15 cellular contexts compared by ENCODE assay signal in the genomic region with DNA sequence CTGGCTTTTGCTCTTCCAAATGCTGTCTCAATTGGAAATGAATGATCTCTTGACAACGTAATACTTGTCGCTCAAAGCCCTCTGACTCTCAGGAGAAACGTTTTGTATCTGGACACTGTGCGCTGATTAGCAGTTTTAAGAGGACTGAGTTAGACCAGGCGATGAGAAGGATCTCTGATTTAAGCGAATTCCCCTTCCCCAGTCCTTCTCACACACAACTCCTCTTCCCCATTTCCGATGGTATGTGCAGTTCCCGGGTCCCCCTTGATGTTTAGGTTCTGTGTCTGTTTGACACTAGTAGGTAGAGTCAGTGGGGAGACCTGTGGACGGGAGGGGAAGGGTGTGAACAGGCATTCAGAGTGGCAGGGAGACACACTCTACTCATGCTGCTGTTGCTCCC. TPM values are rescaled to one million over a fixed set of nuclear protein-coding genes. Genes with fewer than 3 reads are reported as not detected.
A peak's percentile ranks its signal among the peaks of the same experiment; 100 is the strongest.
DNase-seq lines count a peak whose midpoint lies in the region; ATAC-seq, FAIRE-seq and TF ChIP-seq lines count a peak whose summit lies in the region.
"Had no signal": no experiment of that assay in that cellular context is flagged by ENCODE, and none has a peak within 500 bp of the region (broad histone marks: within the 10 kb centered on the region; RNA-seq: fewer than 3 reads in every experiment).

No MANE protein-coding gene starts in this region.

- TF ChIP-seq POLR2A in erythroblast (IDR thresholded peaks at IDR 0.05; ENCODE audit: low read length) (no peak), upper lobe of left lung (IDR thresholded peaks at IDR 0.05) (no peak)

- no peak overlapping the region for H3K27ac Mint-ChIP-seq in activated CD8-positive, alpha-beta memory T cell treated with anti-CD3 and anti-CD28 coated beads, Interleukin-2, amount 10 ng/mL, durations not matched to agents 7 days and 5 days
- H3K27ac Mint-ChIP-seq in T-helper 17 cell, result no peak overlapping the region
- no peak overlapping the region for H3K27ac Mint-ChIP-seq in stimulated activated naive CD8-positive, alpha-beta T cell treated with anti-CD3 and anti-CD28 coated beads, Interleukin-15, amount 100 ng/mL, for 72 hours

- DNase-seq in activated CD8-positive, alpha-beta memory T cell treated with anti-CD3 and anti-CD28 coated beads, Interleukin-2, amount 10 ng/mL, durations not matched to agents 7 days and 5 days, result no peak
- no peak for DNase-seq in activated CD8-positive, alpha-beta memory T cell treated with anti-CD3 and anti-CD28 coated beads, Interleukin-2, amount 50 U/mL, for 4 hours
- DNase-seq in T-helper 17 cell (no peak), erythroblast (lab: John Stamatoyannopoulos, UW) (peak; percentile 43 to 52), NCI-H1930 (lab: John Stamatoyannopoulos, UW) (no peak), upper lobe of left lung (no peak), D721Med (ENCODE audit: insufficient read length, low spot score) (no peak)
- no peak for DNase-seq in stimulated activated naive CD8-positive, alpha-beta T cell treated with anti-CD3 and anti-CD28 coated beads, Interleukin-15, amount 100 ng/mL, for 72 hours
- DNase-seq: activated CD8-positive, alpha-beta memory T cell treated with anti-CD3 and anti-CD28 coated beads for 24 hours; brain microvascular endothelial cell; NCI-H1105; NCI-H526 treated with DMSO at 0.1 percent for 48 hours; nucleus accumbens had no signal

- H3K4me1 ChIP-seq in upper lobe of left lung, result peaks cover 3 to 20% (median 10%) of the 10 kb centered on the region in 4 donors

- H3K36me3 Mint-ChIP-seq in activated CD8-positive, alpha-beta memory T cell treated with anti-CD3 and anti-CD28 coated beads, Interleukin-2, amount 10 ng/mL, durations not matched to agents 7 days and 5 days, result peaks cover 15% of the 10 kb centered on the region
- peaks cover 5% of the 10 kb centered on the region for H3K36me3 Mint-ChIP-seq in T-helper 17 cell (ENCODE audit: low read depth)

- TF ChIP-seq CTCF in upper lobe of left lung (IDR thresholded peaks at IDR 0.05), result no peak
- no peak for TF ChIP-seq CTCF in D721Med (IDR thresholded peaks at IDR 0.05; ENCODE audit: insufficient read depth, missing control alignments)

- no peaks in the 10 kb centered on the region for H3K27me3 Mint-ChIP-seq in activated CD8-positive, alpha-beta memory T cell treated with anti-CD3 and anti-CD28 coated beads, Interleukin-2, amount 10 ng/mL, durations not matched to agents 7 days and 5 days
- H3K27me3 Mint-ChIP-seq in T-helper 17 cell, result peaks cover 6% of the 10 kb centered on the region
- H3K27me3 Mint-ChIP-seq in stimulated activated naive CD8-positive, alpha-beta T cell treated with anti-CD3 and anti-CD28 coated beads, Interleukin-15, amount 100 ng/mL, for 72 hours, result peaks cover 30% of the 10 kb centered on the region

- no peak for TF ChIP-seq EP300 in upper lobe of left lung (IDR thresholded peaks at IDR 0.05)

- CTCF ChIA-PET in activated CD8-positive, alpha-beta memory T cell treated with anti-CD3 and anti-CD28 coated beads, Interleukin-2, amount 10 ng/mL, durations not matched to agents 7 days and 5 days (lab: Charles Lee), result interaction anchor here (0.6 to 1.7 kb wide), 2 partner anchors 59 to 211 kb away, joined by 3 to 4 read pairs; no protein-coding TSS in a partner anchor

- ATAC-seq in activated CD8-positive, alpha-beta memory T cell treated with anti-CD3 and anti-CD28 coated beads, Interleukin-2, amount 10 ng/mL, durations not matched to agents 7 days and 5 days, result no peak
- ATAC-seq in T-helper 17 cell, result no peak
- ATAC-seq in stimulated activated naive CD8-positive, alpha-beta T cell treated with anti-CD3 and anti-CD28 coated beads, Interleukin-15, amount 100 ng/mL, for 72 hours, result no peak
- no peak for ATAC-seq in upper lobe of left lung (ENCODE audit: low FRiP score in 2 of 2)

- no peak for FAIRE-seq in D721Med (lab: Jason Lieb, UNC)
- FAIRE-seq: G401.6 had no signal

- H3K4me1 Mint-ChIP-seq in activated CD8-positive, alpha-beta memory T cell treated with anti-CD3 and anti-CD28 coated beads, Interleukin-2, amount 10 ng/mL, durations not matched to agents 7 days and 5 days, result peaks cover 33% of the 10 kb centered on the region
- H3K4me1 Mint-ChIP-seq in T-helper 17 cell, result peaks cover 30% of the 10 kb centered on the region
- H3K4me1 Mint-ChIP-seq in stimulated activated naive CD8-positive, alpha-beta T cell treated with anti-CD3 and anti-CD28 coated beads, Interleukin-15, amount 100 ng/mL, for 72 hours, result peaks cover 39% of the 10 kb centered on the region

- H3K4me3 ChIP-seq in upper lobe of left lung, result peak overlapping the region in 2 of 4 donors; percentile 94 to 98

- H3K9me3 ChIP-seq in T-helper 17 cell (ENCODE audit: control insufficient read depth, low read length, poor library complexity, severe bottlenecking) (no peaks in the 10 kb centered on the region), upper lobe of left lung (no peaks in the 10 kb centered on the region)

- WGBS in upper lobe of left lung, 2 donors, result 79 to 89% methylated on average over 9 of the region's 9 CpGs

- H3K36me3 ChIP-seq in upper lobe of left lung, result no peaks in the 10 kb centered on the region
- H3K36me3 ChIP-seq: brain microvascular endothelial cell had no signal

- H3K9me3 Mint-ChIP-seq in activated CD8-positive, alpha-beta memory T cell treated with anti-CD3 and anti-CD28 coated beads, Interleukin-2, amount 10 ng/mL, durations not matched to agents 7 days and 5 days (ENCODE audit: low read depth), result no peaks in the 10 kb centered on the region
- no peaks in the 10 kb centered on the region for H3K9me3 Mint-ChIP-seq in stimulated activated naive CD8-positive, alpha-beta T cell treated with anti-CD3 and anti-CD28 coated beads, Interleukin-15, amount 100 ng/mL, for 72 hours

- peak overlapping the region; percentile 9 for H3K4me3 Mint-ChIP-seq in activated CD8-positive, alpha-beta memory T cell treated with anti-CD3 and anti-CD28 coated beads, Interleukin-2, amount 10 ng/mL, durations not matched to agents 7 days and 5 days
- H3K4me3 Mint-ChIP-seq in T-helper 17 cell, result peak overlapping the region; percentile 52
- peak overlapping the region; percentile 30 to 46 for H3K4me3 Mint-ChIP-seq in stimulated activated naive CD8-positive, alpha-beta T cell treated with anti-CD3 and anti-CD28 coated beads, Interleukin-15, amount 100 ng/mL, for 72 hours

- no peak overlapping the region for H3K27ac ChIP-seq in upper lobe of left lung
- H3K27ac ChIP-seq: brain microvascular endothelial cell, HL-60 had no signal

- H3K27me3 ChIP-seq in upper lobe of left lung, result no peaks in the 10 kb centered on the region
- H3K27me3 ChIP-seq: brain microvascular endothelial cell had no signal

RNA-seq across cellular contexts. Expression of a gene that starts 2.5 kb away (rescaled TPM):
- total RNA-seq in activated CD8-positive, alpha-beta memory T cell treated with anti-CD3 and anti-CD28 coated beads, Interleukin-2, amount 10 ng/mL, durations not matched to agents 7 days and 5 days, result 10 to 100 TPM in 1 of 2 experiments, 1 to 10 TPM in 1; 7.9 to 32.7 TPM
- total RNA-seq in T-helper 17 cell (1 to 10 TPM; 3.6 to 5.2 TPM), upper lobe of left lung (10 to 100 TPM in 3 of 6 donors, 1 to 10 TPM in 3; 5.3 to 16.5 (median 9.4) TPM)

Comparison
In these comparisons a context has a peak if more than half of its experiments do, and no peak if none do; other contexts are left out.
1. DNase-seq: peak in erythroblast (2 of 2); none in activated CD8-positive, alpha-beta memory T cell treated with anti-CD3 and anti-CD28 coated beads, Interleukin-2, amount 10 ng/mL, durations not matched to agents 7 days and 5 days (single experiment), activated CD8-positive, alpha-beta memory T cell treated with anti-CD3 and anti-CD28 coated beads, Interleukin-2, amount 50 U/mL, for 4 hours (single experiment), T-helper 17 cell (0 of 3), stimulated activated naive CD8-positive, alpha-beta T cell treated with anti-CD3 and anti-CD28 coated beads, Interleukin-15, amount 100 ng/mL, for 72 hours (0 of 2), NCI-H1930 (0 of 2), upper lobe of left lung (0 of 2) and D721Med (single experiment).
2. Peak in every context shown above with its lines, with median percentiles within 50 percentile points of each other: H3K4me3 Mint-ChIP-seq.